Comparison of ENCODE assay signal across 9 cellular contexts in genomic region chr9:4559238-4560182, GRCh38.
DNase-seq lines count a peak whose midpoint lies in the region; ATAC-seq, FAIRE-seq and TF ChIP-seq lines count a peak whose summit lies in the region.
"Had no signal": no experiment of that assay in that cellular context is flagged by ENCODE, and none has a peak within 500 bp of the region (broad histone marks: within the 10 kb centered on the region; RNA-seq: fewer than 3 reads in every experiment).

No MANE protein-coding gene starts in this region.

- intact Hi-C loops in adrenal gland (cut with DNase I) = no loop called here

- H3K27ac ChIP-seq in adrenal gland = no peak overlapping the region

- 54 to 71% (median 59%) methylated on average over 8 of the region's 8 CpGs for WGBS in adrenal gland, 4 donors

- TF ChIP-seq CTCF in GM12865 (IDR thresholded peaks at IDR 0.05; ENCODE audit: insufficient read depth, low read depth, low read length, missing control alignments) (no peak), adrenal gland (IDR thresholded peaks at IDR 0.05) (no peak)

- peak; percentile 85 for ATAC-seq in GM19372 (IDR thresholded peaks at IDR 0.05; ENCODE audit: low read depth, unreplicated experiment)
- ATAC-seq in HG02798 (IDR thresholded peaks at IDR 0.05; ENCODE audit: poor library complexity, unreplicated experiment) = peak; percentile 86
- ATAC-seq in HG03521 (IDR thresholded peaks at IDR 0.05; ENCODE audit: unreplicated experiment) = peak; percentile 65

- no peaks in the 10 kb centered on the region for H3K27me3 ChIP-seq in adrenal gland

- no peaks in the 10 kb centered on the region for H3K9me3 ChIP-seq in adrenal gland (replicated peaks in 1 of 3)

- DNase-seq in GM12865 (ENCODE audit: low read depth) (peak; percentile 74), urothelium cell line (ENCODE audit: low spot score) (no peak), adrenal gland (no peak), DMS153 (lab: John Stamatoyannopoulos, UW) (no peak), NCI-H146 treated with DMSO at 0.1 percent for 48 hours (lab: John Stamatoyannopoulos, UW; ENCODE audit: unreplicated experiment) (no peak)
- DNase-seq: aorta had no signal

- no peak for FAIRE-seq in urothelium cell line (lab: Jason Lieb, UNC)

- TF ChIP-seq POLR2A in adrenal gland (IDR thresholded peaks at IDR 0.05) = no peak

- H3K4me1 ChIP-seq in adrenal gland (replicated peaks in 1 of 2) = no peaks in the 10 kb centered on the region

- no peaks in the 10 kb centered on the region for H3K36me3 ChIP-seq in adrenal gland (replicated peaks in 1 of 2)

- H3K4me3 ChIP-seq in GM12865 (ENCODE audit: low read depth, low read length) (no peak overlapping the region), adrenal gland (no peak overlapping the region)
